ENCODE assay signal across 18 cellular contexts in the genomic region with DNA sequence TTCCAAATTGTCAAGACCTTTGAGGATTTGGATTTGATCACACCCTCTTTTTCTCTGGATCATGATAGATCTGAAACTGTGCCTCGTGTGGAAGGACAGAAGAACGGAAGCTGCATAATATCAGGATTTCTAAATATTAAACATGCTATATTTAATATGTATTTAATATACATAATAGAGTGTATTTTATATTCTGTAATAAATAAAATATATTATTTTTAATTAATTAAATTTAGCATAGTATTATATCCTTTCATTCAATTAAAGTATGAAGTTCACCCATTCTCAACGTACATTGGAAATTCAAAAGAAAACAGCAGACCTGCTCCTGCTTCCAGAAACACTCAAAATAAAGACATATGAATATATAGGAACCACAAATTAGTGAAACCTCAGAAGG.
"Had no signal": no experiment of that assay in that cellular context is flagged by ENCODE, and none has a peak within 500 bp of the region (broad histone marks: within the 10 kb centered on the region; RNA-seq: fewer than 3 reads in every experiment).

No MANE protein-coding gene starts in this region.

- H3K4me3 ChIP-seq: colonic mucosa, esophagus squamous epithelium, hepatocyte, left ventricle myocardium inferior, lower lobe of right lung, right atrium auricular region, sigmoid colon, tibial artery, upper lobe of right lung, vagina had no signal

- H2AFZ ChIP-seq: hepatocyte had no signal

- DNase-seq: colonic mucosa; esophagus squamous epithelium; kidney; left cardiac atrium; left ventricle myocardium inferior; lower lobe of right lung; midbrain; occipital lobe; posterior cingulate gyrus; sigmoid colon; small intestine; stimulated activated CD4-positive, alpha-beta T cell treated with anti-CD3 and anti-CD28 coated beads, Interleukin-2, amount 100 ng/mL, for 48 hours; tibial artery; upper lobe of right lung had no signal

- H3K4me1 ChIP-seq: colonic mucosa, esophagus squamous epithelium, left ventricle myocardium inferior, lower lobe of right lung, right atrium auricular region, tibial artery, upper lobe of right lung, vagina had no signal

- H3K36me3 ChIP-seq: colonic mucosa, esophagus squamous epithelium, left ventricle myocardium inferior, lower lobe of right lung, right atrium auricular region, sigmoid colon, tibial artery, upper lobe of right lung, vagina had no signal

- H3K27me3 ChIP-seq: colonic mucosa, esophagus squamous epithelium, foreskin keratinocyte, hepatocyte, right atrium auricular region, sigmoid colon, tibial artery, upper lobe of right lung, vagina had no signal

- H3K27ac ChIP-seq: colonic mucosa, esophagus squamous epithelium, foreskin keratinocyte, hepatocyte, left ventricle myocardium inferior, lower lobe of right lung, right atrium auricular region, sigmoid colon, tibial artery, upper lobe of right lung, vagina had no signal

- H3K9me3 ChIP-seq: colonic mucosa, esophagus squamous epithelium, left ventricle myocardium inferior, lower lobe of right lung, right atrium auricular region, sigmoid colon, tibial artery, upper lobe of right lung, vagina had no signal

- H3K4me2 ChIP-seq: hepatocyte had no signal

- FAIRE-seq: kidney, small intestine had no signal

- H3K79me2 ChIP-seq: hepatocyte had no signal
